In the genomic region with DNA sequence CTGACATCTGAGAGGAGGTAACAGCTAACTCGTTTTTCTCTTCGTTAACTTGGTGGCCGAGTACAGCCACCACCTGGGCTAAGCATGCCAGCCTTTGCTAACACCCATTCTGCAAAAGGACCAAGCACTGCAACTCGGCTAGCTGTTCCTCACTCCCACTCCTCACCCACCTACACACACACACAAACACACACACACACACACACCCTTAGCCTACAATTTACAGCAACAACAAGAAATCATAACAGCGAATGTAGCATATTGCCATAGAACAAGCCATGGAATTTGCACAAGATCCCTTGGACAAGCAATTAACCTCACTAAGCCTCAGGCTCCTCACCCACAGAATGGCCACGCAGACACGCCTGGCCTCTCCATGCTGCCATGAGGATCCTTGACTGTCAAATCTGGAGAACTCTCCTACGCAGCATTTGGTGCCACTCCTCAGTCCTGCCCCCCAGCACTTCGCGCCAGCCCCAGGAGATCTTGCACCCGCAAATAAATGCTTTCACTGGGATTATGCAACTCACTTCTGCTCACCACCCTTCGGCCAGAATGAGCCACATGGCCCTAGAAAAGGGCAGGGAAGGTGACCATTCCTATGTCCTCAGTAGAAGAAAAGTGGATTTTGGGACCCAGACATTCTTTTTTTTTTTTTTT, we compare ENCODE assay signal across 17 cellular contexts.
"Had no signal": no experiment of that assay in that cellular context is flagged by ENCODE, and none has a peak within 500 bp of the region (broad histone marks: within the 10 kb centered on the region; RNA-seq: fewer than 3 reads in every experiment).

No MANE protein-coding gene starts in this region.

- H3K27ac ChIP-seq: cardiac muscle cell had no signal

- H3K27ac Mint-ChIP-seq: activated B cell treated with CpG ODN at 0.5 μM for 24 hours; activated CD4-positive, alpha-beta T cell treated with anti-CD3 and anti-CD28 coated beads for 36 hours; activated naive CD4-positive, alpha-beta T cell treated with anti-CD3 and anti-CD28 coated beads, Interleukin-2, amount 10 ng/mL, durations not matched to agents 7 days and 5 days; immature natural killer cell; memory B cell; natural killer cell treated with Interleukin-12 subunit alpha and Interleukin-12 subunit beta and Interleukin-15 and Interleukin-18, amount 100 ng/mL, for 72 hours; stimulated activated naive B cell treated with anti-CD40 and anti-IgM and Interleukin-4, amounts not matched to agents 10 μg/mL and 1 μg/mL and 100 μg/mL, for 72 hours; type B pancreatic cell had no signal

- H3K9me3 Mint-ChIP-seq: activated B cell treated with CpG ODN at 0.5 μM for 24 hours, type B pancreatic cell had no signal

- DNase-seq: activated B cell treated with CpG ODN at 0.5 μM for 24 hours; activated CD4-positive, alpha-beta T cell treated with anti-CD3 and anti-CD28 coated beads for 36 hours; activated CD4-positive, alpha-beta T cell treated with anti-CD3 and anti-CD28 coated beads, Interleukin-2, amount 50 U/mL, for 4 hours; activated effector memory CD4-positive, alpha-beta T cell treated with Interleukin-2 at 50 U/mL for 16 hours; activated naive CD4-positive, alpha-beta T cell treated with anti-CD3 and anti-CD28 coated beads, Interleukin-2, amount 10 ng/mL, durations not matched to agents 7 days and 5 days; activated T-cell treated with anti-CD3 and anti-CD28 coated beads, Interleukin-2, amount 50 U/mL, for 48 hours; cortex of kidney; immature natural killer cell; left ventricle myocardium superior; stimulated activated CD4-positive, alpha-beta T cell treated with anti-CD3 and anti-CD28 coated beads, Interleukin-2, amount 100 ng/mL, for 48 hours; stimulated activated CD8-positive, alpha-beta memory T cell treated with anti-CD3 and anti-CD28 coated beads, Interleukin-4, amount 100 ng/mL, for 48 hours; stimulated activated naive B cell treated with anti-CD40 and anti-IgM and Interleukin-4, amounts not matched to agents 10 μg/mL and 1 μg/mL and 100 μg/mL, for 72 hours; T-helper 9 cell had no signal

- H3K4me3 ChIP-seq: cardiac muscle cell had no signal

- ATAC-seq: activated CD4-positive, alpha-beta T cell treated with anti-CD3 and anti-CD28 coated beads for 36 hours; left ventricle myocardium superior; stimulated activated naive B cell treated with anti-CD40 and anti-IgM and Interleukin-4, amounts not matched to agents 10 μg/mL and 1 μg/mL and 100 μg/mL, for 72 hours had no signal

- H3K36me3 Mint-ChIP-seq: activated naive CD4-positive, alpha-beta T cell treated with anti-CD3 and anti-CD28 coated beads, Interleukin-2, amount 10 ng/mL, durations not matched to agents 7 days and 5 days; immature natural killer cell; memory B cell; natural killer cell treated with Interleukin-12 subunit alpha and Interleukin-12 subunit beta and Interleukin-15 and Interleukin-18, amount 100 ng/mL, for 72 hours; stimulated activated naive B cell treated with anti-CD40 and anti-IgM and Interleukin-4, amounts not matched to agents 10 μg/mL and 1 μg/mL and 100 μg/mL, for 72 hours; type B pancreatic cell had no signal

- H3K27me3 ChIP-seq: cardiac muscle cell had no signal

- H3K27me3 Mint-ChIP-seq: activated B cell treated with CpG ODN at 0.5 μM for 24 hours; activated CD4-positive, alpha-beta T cell treated with anti-CD3 and anti-CD28 coated beads for 36 hours; activated naive CD4-positive, alpha-beta T cell treated with anti-CD3 and anti-CD28 coated beads, Interleukin-2, amount 10 ng/mL, durations not matched to agents 7 days and 5 days; memory B cell; natural killer cell treated with Interleukin-12 subunit alpha and Interleukin-12 subunit beta and Interleukin-15 and Interleukin-18, amount 100 ng/mL, for 72 hours; stimulated activated naive B cell treated with anti-CD40 and anti-IgM and Interleukin-4, amounts not matched to agents 10 μg/mL and 1 μg/mL and 100 μg/mL, for 72 hours; type B pancreatic cell had no signal

- H3K4me1 Mint-ChIP-seq: activated CD4-positive, alpha-beta T cell treated with anti-CD3 and anti-CD28 coated beads for 36 hours; activated naive CD4-positive, alpha-beta T cell treated with anti-CD3 and anti-CD28 coated beads, Interleukin-2, amount 10 ng/mL, durations not matched to agents 7 days and 5 days; immature natural killer cell had no signal

- H3K36me3 ChIP-seq: cardiac muscle cell had no signal

- H3K4me3 Mint-ChIP-seq: activated B cell treated with CpG ODN at 0.5 μM for 24 hours; activated CD4-positive, alpha-beta T cell treated with anti-CD3 and anti-CD28 coated beads for 36 hours; activated naive CD4-positive, alpha-beta T cell treated with anti-CD3 and anti-CD28 coated beads, Interleukin-2, amount 10 ng/mL, durations not matched to agents 7 days and 5 days; immature natural killer cell; memory B cell; natural killer cell treated with Interleukin-12 subunit alpha and Interleukin-12 subunit beta and Interleukin-15 and Interleukin-18, amount 100 ng/mL, for 72 hours; stimulated activated naive B cell treated with anti-CD40 and anti-IgM and Interleukin-4, amounts not matched to agents 10 μg/mL and 1 μg/mL and 100 μg/mL, for 72 hours; type B pancreatic cell had no signal
